In genomic region chrY:17018126-17018525, GRCh38 we compare ENCODE assay signal across 9 cellular contexts.
"Had no signal": no experiment of that assay in that cellular context is flagged by ENCODE, and none has a peak within 500 bp of the region (broad histone marks: within the 10 kb centered on the region; RNA-seq: fewer than 3 reads in every experiment).

No MANE protein-coding gene starts in this region.

- H3K9me3 ChIP-seq: HAP-1 had no signal

- DNase-seq: GM23248, GOT3, H7, H9, HCEC 1CT, HFFc6 had no signal

- H3K4me3 ChIP-seq: GM23248, GM23338, HAP-1 had no signal

- ATAC-seq: GM23338, HCT116 had no signal

- H3K36me3 ChIP-seq: HAP-1 had no signal

- H3K27ac ChIP-seq: GM23248 had no signal

- H3K4me1 ChIP-seq: HAP-1 had no signal
